ENCODE assay signal across 9 cellular contexts in genomic region chrX:107729558-107730297, GRCh38. TPM values are rescaled to one million over a fixed set of nuclear protein-coding genes. Genes with fewer than 3 reads are reported as not detected.
DNase-seq lines count a peak whose midpoint lies in the region; ATAC-seq and TF ChIP-seq lines count a peak whose summit lies in the region.
"Had no signal": no experiment of that assay in that cellular context is flagged by ENCODE, and none has a peak within 500 bp of the region (broad histone marks: within the 10 kb centered on the region; RNA-seq: fewer than 3 reads in every experiment).

No MANE protein-coding gene starts in this region.

- no peak for TF ChIP-seq POLR2A in tibial nerve (IDR thresholded peaks at IDR 0.05)

- H3K9me3 ChIP-seq in tibial nerve: no peaks in the 10 kb centered on the region

- DNase-seq in activated T-cell treated with anti-CD3 and anti-CD28 coated beads, Interleukin-2, amount 50 U/mL, for 72 hours: no peak
- DNase-seq in activated T-cell treated with anti-CD3 and anti-CD28 coated beads, Interleukin-2, amount 50 U/mL, for 1 hour: no peak
- DNase-seq in cardiac septum (ENCODE audit: low spot score): peak; percentile 84
- no peak for DNase-seq in tibial nerve (ENCODE audit: low spot score in 2 of 2)
- no peak for DNase-seq in activated CD4-positive, alpha-beta T cell treated with anti-CD3 and anti-CD28 coated beads, Interleukin-2, amount 10 ng/mL, durations not matched to agents 24 days and 14 days
- no peak for DNase-seq in cortex of kidney (lab: John Stamatoyannopoulos, UW)
- no peak for DNase-seq in SHP77 (lab: John Stamatoyannopoulos, UW)
- DNase-seq: MM.1S had no signal

- H3K9me3 Mint-ChIP-seq in activated T-cell treated with anti-CD3 and anti-CD28 coated beads, Interleukin-2, amount 50 U/mL, for 72 hours: no peaks in the 10 kb centered on the region
- H3K9me3 Mint-ChIP-seq in activated CD4-positive, alpha-beta T cell treated with anti-CD3 and anti-CD28 coated beads, Interleukin-2, amount 10 ng/mL, durations not matched to agents 24 days and 14 days: no peaks in the 10 kb centered on the region

- no peak overlapping the region for H3K4me3 Mint-ChIP-seq in activated T-cell treated with anti-CD3 and anti-CD28 coated beads, Interleukin-2, amount 50 U/mL, for 72 hours
- no peak overlapping the region for H3K4me3 Mint-ChIP-seq in activated CD4-positive, alpha-beta T cell treated with anti-CD3 and anti-CD28 coated beads, Interleukin-2, amount 10 ng/mL, durations not matched to agents 24 days and 14 days

- no peak for TF ChIP-seq EP300 in tibial nerve (IDR thresholded peaks at IDR 0.05)

- H3K27ac Mint-ChIP-seq in activated T-cell treated with anti-CD3 and anti-CD28 coated beads, Interleukin-2, amount 50 U/mL, for 72 hours: no peak overlapping the region
- no peak overlapping the region for H3K27ac Mint-ChIP-seq in activated CD4-positive, alpha-beta T cell treated with anti-CD3 and anti-CD28 coated beads, Interleukin-2, amount 10 ng/mL, durations not matched to agents 24 days and 14 days

- H3K27me3 Mint-ChIP-seq in activated T-cell treated with anti-CD3 and anti-CD28 coated beads, Interleukin-2, amount 50 U/mL, for 72 hours (ENCODE audit: low read depth): peaks cover 30% of the 10 kb centered on the region
- H3K27me3 Mint-ChIP-seq in activated CD4-positive, alpha-beta T cell treated with anti-CD3 and anti-CD28 coated beads, Interleukin-2, amount 10 ng/mL, durations not matched to agents 24 days and 14 days: no peaks in the 10 kb centered on the region

- H3K27ac ChIP-seq in tibial nerve: peak overlapping the region; percentile 18 to 97 (median 70)

- intact Hi-C loops in cardiac septum (cut with DNase I): loop anchor here (2.0 kb wide), 2 partner anchors 13 to 45 kb away; partner anchors contain the start of gene TSC22D3
- intact Hi-C loops in activated CD4-positive, alpha-beta T cell treated with anti-CD3 and anti-CD28 coated beads, Interleukin-2, amount 10 ng/mL, durations not matched to agents 24 days and 14 days (cut with micrococcal nuclease): no loop called here

- H3K4me1 ChIP-seq in tibial nerve: peaks cover 0 to 97% (median 22%) of the 10 kb centered on the region in 4 donors

- ATAC-seq in activated T-cell treated with anti-CD3 and anti-CD28 coated beads, Interleukin-2, amount 50 U/mL, for 72 hours (replicated peaks in 1 of 2): peak; percentile 72 to 78
- peak; percentile 85 for ATAC-seq in HG03442 (IDR thresholded peaks at IDR 0.05; ENCODE audit: unreplicated experiment)

- H3K36me3 ChIP-seq in tibial nerve: no peaks in the 10 kb centered on the region

- no peaks in the 10 kb centered on the region for H3K36me3 Mint-ChIP-seq in activated T-cell treated with anti-CD3 and anti-CD28 coated beads, Interleukin-2, amount 50 U/mL, for 72 hours (ENCODE audit: insufficient read depth in 2 of 2)
- no peaks in the 10 kb centered on the region for H3K36me3 Mint-ChIP-seq in activated CD4-positive, alpha-beta T cell treated with anti-CD3 and anti-CD28 coated beads, Interleukin-2, amount 10 ng/mL, durations not matched to agents 24 days and 14 days (ENCODE audit: low read depth)

- peaks cover 24% of the 10 kb centered on the region for H3K4me1 Mint-ChIP-seq in activated T-cell treated with anti-CD3 and anti-CD28 coated beads, Interleukin-2, amount 50 U/mL, for 72 hours (ENCODE audit: low read depth)
- peaks cover 2% of the 10 kb centered on the region for H3K4me1 Mint-ChIP-seq in activated CD4-positive, alpha-beta T cell treated with anti-CD3 and anti-CD28 coated beads, Interleukin-2, amount 10 ng/mL, durations not matched to agents 24 days and 14 days

- H3K4me3 ChIP-seq in tibial nerve: no peak overlapping the region

- no peaks in the 10 kb centered on the region for H3K27me3 ChIP-seq in tibial nerve

- 63 to 88% methylated on average over 4 to 8 of the region's 8 CpGs for WGBS in tibial nerve, 2 donors

- TF ChIP-seq CTCF in tibial nerve (IDR thresholded peaks at IDR 0.05): no peak

RNA-seq across cellular contexts. Expression of gene TSC22D3, which starts 45.9 kb away (rescaled TPM):
- total RNA-seq in activated T-cell treated with anti-CD3 and anti-CD28 coated beads, Interleukin-2, amount 50 U/mL, for 72 hours: 10 to 100 TPM; 79.1 to 88.1 TPM
- total RNA-seq in cardiac septum (33.0 TPM), tibial nerve (1,000 to 10,000 TPM; 1,744 to 2,802 (median 2,261) TPM)
- total RNA-seq in activated CD4-positive, alpha-beta T cell treated with anti-CD3 and anti-CD28 coated beads, Interleukin-2, amount 10 ng/mL, durations not matched to agents 24 days and 14 days: 17.4 and 18.2 TPM in 2 replicates

RNA-seq across cellular contexts. Expression of gene NCBP2L, which starts 47.8 kb away (rescaled TPM):
- not detected for total RNA-seq in activated T-cell treated with anti-CD3 and anti-CD28 coated beads, Interleukin-2, amount 50 U/mL, for 72 hours
- total RNA-seq in cardiac septum (not detected), tibial nerve (not detected)
- not detected in 2 replicates for total RNA-seq in activated CD4-positive, alpha-beta T cell treated with anti-CD3 and anti-CD28 coated beads, Interleukin-2, amount 10 ng/mL, durations not matched to agents 24 days and 14 days

Comparison
In these comparisons a context has a peak if more than half of its experiments do, and no peak if none do; other contexts are left out.
1. RNA of gene TSC22D3, which starts 45.9 kb away (total RNA-seq): 1,744 to 2,802 TPM in tibial nerve; 79.1 to 88.1 TPM in activated T-cell treated with anti-CD3 and anti-CD28 coated beads, Interleukin-2, amount 50 U/mL, for 72 hours, 33.0 TPM in cardiac septum (single experiment) and 17.4 to 18.2 TPM in activated CD4-positive, alpha-beta T cell treated with anti-CD3 and anti-CD28 coated beads, Interleukin-2, amount 10 ng/mL, durations not matched to agents 24 days and 14 days; every median in the first group is over 10 times any median in the second.